1 cellular context compared by ENCODE assay signal in genomic region chr1:42657981-42658879, GRCh38.
TF ChIP-seq lines count a peak whose summit lies in the region.

TSS of gene PPIH (plus strand) at chr1:42658423. CDS start at chr1:42658447, 24 bp downstream.

TF ChIP-seq in H1, 55 proteins besides CTCF, POLR2A, EP300 and RAD21 (continued from another document):
- TF ChIP-seq CHD7 (IDR thresholded peaks at IDR 0.05; ENCODE audit: insufficient replicate concordance, low read length) (no peak), EZH2 (IDR thresholded peaks at IDR 0.05; ENCODE audit: low read depth, low read length, severe bottlenecking) (no peak), TAF1 (IDR thresholded peaks at IDR 0.05; ENCODE audit: low read depth, low read length) (peak; percentile 83), NRF1 (IDR thresholded peaks at IDR 0.05; ENCODE audit: low read depth, low read length) (no peak), RNF2 (IDR thresholded peaks at IDR 0.05; ENCODE audit: borderline replicate concordance, low read depth, low read length, missing control alignments, poor library complexity, severe bottlenecking) (no peak), KDM5A (IDR thresholded peaks at IDR 0.05; ENCODE audit: low read length) (peak; percentile 53; the same call in 1 of the 2 replicates), SIX5 (IDR thresholded peaks at IDR 0.05; ENCODE audit: low read depth, low read length) (no peak), RBBP5 (IDR thresholded peaks at IDR 0.05; ENCODE audit: borderline replicate concordance, low read depth, low read length) (peak; percentile 73), SP4 (IDR thresholded peaks at IDR 0.05; ENCODE audit: low read length) (peak; percentile 80; the same call in 1 of the 2 replicates), BRCA1 (IDR thresholded peaks at IDR 0.05; ENCODE audit: low read depth, low read length) (0 out of 2 replicates have a peak, but pooled peaks have one; percentile 15), JUN (IDR thresholded peaks at IDR 0.05; ENCODE audit: low read depth, low read length) (no peak), GABPA (IDR thresholded peaks at IDR 0.05; ENCODE audit: borderline replicate concordance, insufficient read depth, low read length) (peak; percentile 91), CHD2 (IDR thresholded peaks at IDR 0.05; ENCODE audit: low read length) (peak; percentile 77; the same call in 1 of the 2 replicates), SUZ12 (IDR thresholded peaks at IDR 0.05; ENCODE audit: low read length) (no peak), POLR2AphosphoS5 (IDR thresholded peaks at IDR 0.05; ENCODE audit: low read depth, low read length) (peak; percentile 48; the same call in 1 of the 2 replicates), TAF7 (optimal IDR thresholded peaks at IDR 0.05; ENCODE audit: borderline replicate concordance, low read depth, low read length) (no peak), ZNF274 (IDR thresholded peaks at IDR 0.05; ENCODE audit: borderline replicate concordance, extremely low read depth, low read length) (no peak), CBX8 (IDR thresholded peaks at IDR 0.05; ENCODE audit: borderline replicate concordance, low read depth, low read length) (no peak), NANOG (IDR thresholded peaks at IDR 0.05; ENCODE audit: insufficient read depth, low read depth, low read length, poor library complexity, severe bottlenecking) (peak; percentile 29), ASH2L (IDR thresholded peaks at IDR 0.05; ENCODE audit: low read length) (peak; percentile 85), CHD1 (IDR thresholded peaks at IDR 0.05; ENCODE audit: low read depth, low read length) (no peak), HDAC6 (IDR thresholded peaks at IDR 0.05; ENCODE audit: low read depth, low read length) (no peak), RFX5 (IDR thresholded peaks at IDR 0.05; ENCODE audit: borderline replicate concordance, low read depth, low read length) (no peak; the same call in 1 of the 2 replicates), KDM1A (IDR thresholded peaks at IDR 0.05; ENCODE audit: borderline replicate concordance, low read length) (no peak; the same call in 1 of the 2 replicates), SIRT6 (IDR thresholded peaks at IDR 0.05; ENCODE audit: low read length) (no peak), SRF (IDR thresholded peaks at IDR 0.05; ENCODE audit: low read depth, low read length) (0 out of 2 replicates have a peak, but pooled peaks have one; percentile 17), EGR1 (IDR thresholded peaks at IDR 0.05; ENCODE audit: borderline replicate concordance, low read depth, low read length) (peak; percentile 53; the same call in 1 of the 2 replicates), SIN3A (conservative IDR thresholded peaks at IDR 0.05 in 1 of 2, IDR thresholded peaks at IDR 0.05 in 1 of 2; ENCODE audit: low read depth in 1 of 2, low read length in 2 of 2) (peak; percentile 76 to 96; a peak in 3 of 4 replicates), E2F6 (IDR thresholded peaks at IDR 0.05) (peak; percentile 91), TBP (IDR thresholded peaks at IDR 0.05; ENCODE audit: low read depth, low read length) (peak; percentile 76), CBX5 (IDR thresholded peaks at IDR 0.05; ENCODE audit: low read depth, low read length) (no peak), TEAD4 (IDR thresholded peaks at IDR 0.05; ENCODE audit: low read depth, low read length) (peak; percentile 50), SP2 (IDR thresholded peaks at IDR 0.05; ENCODE audit: low read length) (no peak), RXRA (IDR thresholded peaks at IDR 0.05; ENCODE audit: insufficient read depth, low read depth, low read length) (no peak), YY1 (IDR thresholded peaks at IDR 0.05; ENCODE audit: low read depth, low read length) (peak; percentile 88), BACH1 (IDR thresholded peaks at IDR 0.05; ENCODE audit: low read length) (peak; percentile 72), SAP30 (IDR thresholded peaks at IDR 0.05; ENCODE audit: insufficient read depth, insufficient replicate concordance, low read length) (peak; percentile 60), FOSL1 (IDR thresholded peaks at IDR 0.05; ENCODE audit: insufficient read depth, low read depth, low read length) (no peak), KDM4A (IDR thresholded peaks at IDR 0.05; ENCODE audit: low read depth, low read length, severe bottlenecking) (peak; percentile 62), MAFK (IDR thresholded peaks at IDR 0.05; ENCODE audit: low read depth, low read length) (no peak), ATF3 (IDR thresholded peaks at IDR 0.05; ENCODE audit: insufficient read depth, low read depth, low read length) (no peak), CEBPB (IDR thresholded peaks at IDR 0.05; ENCODE audit: low read depth, low read length) (no peak), JUND (IDR thresholded peaks at IDR 0.05; ENCODE audit: low read length) (no peak), POU5F1 (IDR thresholded peaks at IDR 0.05; ENCODE audit: low read depth, low read length) (no peak), GTF2F1 (IDR thresholded peaks at IDR 0.05; ENCODE audit: borderline replicate concordance, low read depth, low read length) (no peak), CREB1 (IDR thresholded peaks at IDR 0.05) (peak; percentile 77), USF2 (IDR thresholded peaks at IDR 0.05; ENCODE audit: low read length) (no peak), BCL11A (IDR thresholded peaks at IDR 0.05; ENCODE audit: low read depth in 2 of 2, low read length in 2 of 2) (no peak), PHF8 (conservative IDR thresholded peaks at IDR 0.05; ENCODE audit: low read depth, low read length) (peak; percentile 77; the same call in 1 of the 2 replicates), TCF12 (IDR thresholded peaks at IDR 0.05; ENCODE audit: low read depth, low read length) (no peak)
- TF ChIP-seq, protein P1, sequence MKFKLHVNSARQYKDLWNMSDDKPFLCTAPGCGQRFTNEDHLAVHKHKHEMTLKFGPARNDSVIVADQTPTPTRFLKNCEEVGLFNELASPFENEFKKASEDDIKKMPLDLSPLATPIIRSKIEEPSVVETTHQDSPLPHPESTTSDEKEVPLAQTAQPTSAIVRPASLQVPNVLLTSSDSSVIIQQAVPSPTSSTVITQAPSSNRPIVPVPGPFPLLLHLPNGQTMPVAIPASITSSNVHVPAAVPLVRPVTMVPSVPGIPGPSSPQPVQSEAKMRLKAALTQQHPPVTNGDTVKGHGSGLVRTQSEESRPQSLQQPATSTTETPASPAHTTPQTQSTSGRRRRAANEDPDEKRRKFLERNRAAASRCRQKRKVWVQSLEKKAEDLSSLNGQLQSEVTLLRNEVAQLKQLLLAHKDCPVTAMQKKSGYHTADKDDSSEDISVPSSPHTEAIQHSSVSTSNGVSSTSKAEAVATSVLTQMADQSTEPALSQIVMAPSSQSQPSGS (IDR thresholded peaks at IDR 0.05; ENCODE audit: low read length): no peak
